8 cellular contexts compared by ENCODE assay signal in the genomic region with DNA sequence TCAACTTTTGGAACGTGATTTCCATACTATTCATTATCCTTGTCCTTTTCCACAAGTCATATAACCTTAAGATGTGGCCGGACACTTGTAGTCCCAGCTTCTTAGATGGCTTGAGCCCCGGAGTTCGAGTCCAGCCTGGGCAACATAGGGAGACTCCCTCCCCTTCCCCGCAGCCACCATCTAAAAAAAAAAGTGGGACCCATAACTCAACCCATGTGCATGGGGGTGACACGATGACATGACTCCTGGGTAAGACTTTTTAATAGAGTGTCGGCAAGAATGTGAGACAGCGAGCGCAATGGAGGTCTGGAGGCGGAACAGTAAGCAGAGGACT. TPM values are rescaled to one million over a fixed set of nuclear protein-coding genes. Genes with fewer than 3 reads are reported as not detected.
DNase-seq lines count a peak whose midpoint lies in the region; ATAC-seq and TF ChIP-seq lines count a peak whose summit lies in the region.

No MANE protein-coding gene starts in this region.

- peak overlapping the region; percentile 91 for H3K27ac ChIP-seq in trophoblast cell (ENCODE audit: low read depth, low read length)

- peak overlapping the region; percentile 81 for H2AFZ ChIP-seq in trophoblast cell (ENCODE audit: insufficient read depth, low read length, poor library complexity)

- DNase-seq in SHP77 (lab: John Stamatoyannopoulos, UW) (peak; percentile 39 to 45), SHP77 treated with DMSO at 0.1 percent for 48 hours (lab: John Stamatoyannopoulos, UW) (no peak), T-cell (peak in 2 of 34 experiments; percentile 26 to 32), fibroblast of villous mesenchyme (ENCODE audit: low read depth) (no peak), trophoblast cell (no peak), NCI-H82 (lab: John Stamatoyannopoulos, UW) (no peak), ecto neural progenitor cell (ENCODE audit: low spot score) (no peak)
- no peak for DNase-seq in stimulated activated CD4-positive, alpha-beta T cell treated with anti-CD3 and anti-CD28 coated beads, Interleukin-15, amount 100 ng/mL, for 24 hours

- peak overlapping the region; percentile 81 for H3K9ac ChIP-seq in trophoblast cell (ENCODE audit: low read length)

- H2BK5ac ChIP-seq in trophoblast cell (ENCODE audit: low read depth, low read length, poor library complexity): peak overlapping the region; percentile 91

- H3K4me3 ChIP-seq in fibroblast of villous mesenchyme (ENCODE audit: low read depth, low read length) (peak overlapping the region; percentile 98), trophoblast cell (ENCODE audit: low read depth, low read length) (peak overlapping the region; percentile 83)

- H3K27me3 Mint-ChIP-seq in T-cell: no peaks in the 10 kb centered on the region

- no peak for TF ChIP-seq CTCF in fibroblast of villous mesenchyme (IDR thresholded peaks at IDR 0.05; ENCODE audit: insufficient read depth, low read depth, low read length)

- ATAC-seq in T-cell (replicated peaks in 1 of 4): peak in 3 of 4 experiments; percentile 37 to 56 (median 54)

- H2BK120ac ChIP-seq in trophoblast cell (ENCODE audit: insufficient read depth, low read length, poor library complexity): peak overlapping the region; percentile 92

- H3K4me1 Mint-ChIP-seq in T-cell: peaks cover 39 to 42% (median 42%) of the 10 kb centered on the region in 3 donors

- H3K9me3 ChIP-seq in trophoblast cell (ENCODE audit: insufficient read depth, low read depth, low read length): no peaks in the 10 kb centered on the region

- peaks cover 0 to 2% of the 10 kb centered on the region in 2 experiments for H3K4me1 ChIP-seq in trophoblast cell (ENCODE audit: control insufficient read depth in 1 of 2, insufficient read depth in 2 of 2, low read length in 2 of 2)

- H3K36me3 ChIP-seq in trophoblast cell (ENCODE audit: control insufficient read depth in 1 of 2, insufficient read depth in 2 of 2, low read length in 2 of 2): peaks cover 4 to 6% of the 10 kb centered on the region in 2 experiments

- H3K4me3 Mint-ChIP-seq in T-cell: peak overlapping the region; percentile 96 to 98 (median 96)

- WGBS in trophoblast cell (ENCODE audit: extremely low coverage, insufficient coverage, insufficient read length): no CpG with 5 or more reads among the region's 10 CpGs

- H3K9me3 Mint-ChIP-seq in T-cell: no peaks in the 10 kb centered on the region

- H4K12ac ChIP-seq in trophoblast cell (ENCODE audit: low read depth, low read length): peak overlapping the region; percentile 99

- POLR2A ChIA-PET in T-cell (lab: Charles Lee): interaction anchor here in 1 of 2 donors (1.1 to 2.4 kb wide), 4 partner anchors 9 to 69 kb away, joined by 4 to 16 read pairs (median 6); a partner anchor contains a TSS

- peak overlapping the region; percentile 50 for H2AK5ac ChIP-seq in trophoblast cell (ENCODE audit: low read length)

- peak overlapping the region; percentile 90 for H3K4ac ChIP-seq in trophoblast cell (ENCODE audit: low read depth, low read length)

- peaks cover 3% of the 10 kb centered on the region for H3K79me2 ChIP-seq in trophoblast cell (ENCODE audit: control insufficient read depth, insufficient read depth, low read length, poor library complexity)

- peaks cover 7% of the 10 kb centered on the region for H3K79me1 ChIP-seq in trophoblast cell (ENCODE audit: low read length)

- no peak overlapping the region for H3K23ac ChIP-seq in trophoblast cell (ENCODE audit: low read length)

- peak overlapping the region; percentile 94 for H3K14ac ChIP-seq in trophoblast cell (ENCODE audit: low read length)

- H3K27me3 ChIP-seq in trophoblast cell (ENCODE audit: insufficient read depth, low read length): no peaks in the 10 kb centered on the region

- no peak overlapping the region for H2BK12ac ChIP-seq in trophoblast cell (ENCODE audit: low read length)

- peak overlapping the region; percentile 97 for H4K91ac ChIP-seq in trophoblast cell (ENCODE audit: low read depth, low read length)

- H3K18ac ChIP-seq in trophoblast cell (ENCODE audit: low read length): peak overlapping the region; percentile 96

- peak overlapping the region; percentile 63 for H3K4me2 ChIP-seq in trophoblast cell (ENCODE audit: low read length)

- peak overlapping the region; percentile 98 for H4K8ac ChIP-seq in trophoblast cell (ENCODE audit: low read depth, low read length)

- CTCF ChIA-PET in T-cell (lab: Charles Lee): interaction anchor here in 1 of 2 donors (1.6 to 3.0 kb wide), 3 partner anchors 9 to 54 kb away, joined by 7 to 20 read pairs (median 17); a partner anchor contains a TSS

- H3K27ac Mint-ChIP-seq in T-cell: peak overlapping the region; percentile 94 to 96

- H3K36me3 Mint-ChIP-seq in T-cell: peaks cover 15% of the 10 kb centered on the region

RNA-seq across cellular contexts. Expression of a gene that starts 25.7 kb away (rescaled TPM):
- total RNA-seq in T-cell (100 to 1,000 TPM in 3 of 5 donors, 10 to 100 TPM in 2; 86.5 to 116 (median 102) TPM), fibroblast of villous mesenchyme (44.5 and 54.0 TPM in 2 replicates)
- polyA plus RNA-seq in trophoblast cell (2013): 49.7 and 51.1 TPM in 2 replicates

RNA-seq across cellular contexts. Expression of a gene that starts 53.8 kb away (rescaled TPM):
- 10 to 100 TPM in 3 of 5 donors, 1 to 10 TPM in 2; 5.7 to 14.0 (median 12.3) TPM for total RNA-seq in T-cell
- 7.1 and 15.5 TPM in 2 replicates for total RNA-seq in fibroblast of villous mesenchyme
- 5.2 and 6.2 TPM in 2 replicates for polyA plus RNA-seq in trophoblast cell (2013)

Comparison
In these comparisons a context has a peak if more than half of its experiments do, and no peak if none do; other contexts are left out.
1. DNase-seq: peak in SHP77 (2 of 2); none in SHP77 treated with DMSO at 0.1 percent for 48 hours (single experiment), fibroblast of villous mesenchyme (single experiment), trophoblast cell (0 of 2), NCI-H82 (single experiment), stimulated activated CD4-positive, alpha-beta T cell treated with anti-CD3 and anti-CD28 coated beads, Interleukin-15, amount 100 ng/mL, for 24 hours (single experiment) and ecto neural progenitor cell (single experiment).